ENCODE assay signal across 21 cellular contexts in genomic region chr4:168057412-168057811, GRCh38. TPM values are rescaled to one million over a fixed set of nuclear protein-coding genes. Genes with fewer than 3 reads are reported as not detected.
DNase-seq lines count a peak whose midpoint lies in the region; ATAC-seq, FAIRE-seq and TF ChIP-seq lines count a peak whose summit lies in the region.
"Had no signal": no experiment of that assay in that cellular context is flagged by ENCODE, and none has a peak within 500 bp of the region (broad histone marks: within the 10 kb centered on the region; RNA-seq: fewer than 3 reads in every experiment).

No MANE protein-coding gene starts in this region.

- no peak for DNase-seq in COLO668 (lab: John Stamatoyannopoulos, UW; ENCODE audit: unreplicated experiment)
- no peak for DNase-seq in activated naive CD8-positive, alpha-beta T cell treated with anti-CD3 and anti-CD28 coated beads, Interleukin-2, amount 50 U/mL, for 24 hours
- no peak for DNase-seq in H54 (ENCODE audit: insufficient read length, low spot score)
- DNase-seq in esophagus muscularis mucosa (ENCODE audit: extremely low spot score), result no peak
- DNase-seq: effector CD8-positive, alpha-beta T cell; NCI-H187 treated with DMSO at 0.1 percent for 48 hours; NCI-H526 treated with DMSO at 0.1 percent for 48 hours; T-cell had no signal

- peak; percentile 59 for ATAC-seq in GM18517 (IDR thresholded peaks at IDR 0.05; ENCODE audit: unreplicated experiment)
- ATAC-seq in GM19467 (IDR thresholded peaks at IDR 0.05; ENCODE audit: unreplicated experiment), result peak; percentile 71
- ATAC-seq in HG02852 (IDR thresholded peaks at IDR 0.05; ENCODE audit: unreplicated experiment), result peak; percentile 97
- peak; percentile 66 for ATAC-seq in HG03354 (IDR thresholded peaks at IDR 0.05; ENCODE audit: poor library complexity, severe bottlenecking, unreplicated experiment)
- ATAC-seq in activated naive CD8-positive, alpha-beta T cell treated with anti-CD3 and anti-CD28 coated beads, Interleukin-2, amount 50 U/mL, for 24 hours, result no peak
- ATAC-seq: HCT116, T-cell had no signal

- no peaks in the 10 kb centered on the region for H3K4me1 ChIP-seq in esophagus muscularis mucosa
- H3K4me1 ChIP-seq: suprapubic skin had no signal

- no peaks in the 10 kb centered on the region for H3K9me3 Mint-ChIP-seq in activated naive CD8-positive, alpha-beta T cell treated with anti-CD3 and anti-CD28 coated beads, Interleukin-2, amount 50 U/mL, for 24 hours
- H3K9me3 Mint-ChIP-seq: activated naive CD4-positive, alpha-beta T cell treated with anti-CD3 and anti-CD28 coated beads, Interleukin-2, amount 50 U/mL, for 24 hours; nephron had no signal

- intact Hi-C loops in esophagus muscularis mucosa (cut with DNase I), result no loop called here

- no peak for TF ChIP-seq CTCF in esophagus muscularis mucosa (IDR thresholded peaks at IDR 0.05)

- no peaks in the 10 kb centered on the region for H3K9me3 ChIP-seq in esophagus muscularis mucosa
- H3K9me3 ChIP-seq: suprapubic skin had no signal

- H3K4me1 Mint-ChIP-seq in activated naive CD8-positive, alpha-beta T cell treated with anti-CD3 and anti-CD28 coated beads, Interleukin-2, amount 50 U/mL, for 24 hours, result no peaks in the 10 kb centered on the region
- H3K4me1 Mint-ChIP-seq: activated naive CD4-positive, alpha-beta T cell treated with anti-CD3 and anti-CD28 coated beads, Interleukin-2, amount 50 U/mL, for 24 hours; T-cell had no signal

- no peaks in the 10 kb centered on the region for H3K27me3 ChIP-seq in esophagus muscularis mucosa
- H3K27me3 ChIP-seq: suprapubic skin had no signal

- no peak overlapping the region for H3K4me3 ChIP-seq in esophagus muscularis mucosa
- H3K4me3 ChIP-seq: suprapubic skin had no signal

- H3K36me3 ChIP-seq in esophagus muscularis mucosa, result no peaks in the 10 kb centered on the region
- H3K36me3 ChIP-seq: suprapubic skin had no signal

- WGBS in esophagus muscularis mucosa, result 89% methylated on average over 3 of the region's 3 CpGs

- peaks cover 2% of the 10 kb centered on the region for H3K27me3 Mint-ChIP-seq in activated naive CD8-positive, alpha-beta T cell treated with anti-CD3 and anti-CD28 coated beads, Interleukin-2, amount 50 U/mL, for 24 hours
- H3K27me3 Mint-ChIP-seq: T-cell had no signal

- H3K27ac ChIP-seq in esophagus muscularis mucosa (replicated peaks in 1 of 4), result no peak overlapping the region
- H3K27ac ChIP-seq: suprapubic skin had no signal

- FAIRE-seq in H54 (lab: Jason Lieb, UNC), result no peak
- FAIRE-seq: bronchial epithelial cell, G401.6 had no signal

- no peak overlapping the region for H3K27ac Mint-ChIP-seq in activated naive CD8-positive, alpha-beta T cell treated with anti-CD3 and anti-CD28 coated beads, Interleukin-2, amount 50 U/mL, for 24 hours
- H3K27ac Mint-ChIP-seq: activated naive CD4-positive, alpha-beta T cell treated with anti-CD3 and anti-CD28 coated beads, Interleukin-2, amount 50 U/mL, for 24 hours; nephron; T-cell had no signal

- H3K4me3 Mint-ChIP-seq in activated naive CD8-positive, alpha-beta T cell treated with anti-CD3 and anti-CD28 coated beads, Interleukin-2, amount 50 U/mL, for 24 hours, result no peak overlapping the region
- H3K4me3 Mint-ChIP-seq: activated naive CD4-positive, alpha-beta T cell treated with anti-CD3 and anti-CD28 coated beads, Interleukin-2, amount 50 U/mL, for 24 hours; nephron; T-cell had no signal

- no peak for TF ChIP-seq EP300 in esophagus muscularis mucosa (IDR thresholded peaks at IDR 0.05)

- no peak for TF ChIP-seq POLR2A in H54 (IDR thresholded peaks at IDR 0.05; ENCODE audit: low read depth, low read length)
- no peak for TF ChIP-seq POLR2A in esophagus muscularis mucosa (IDR thresholded peaks at IDR 0.05; ENCODE audit: low read depth)

- H3K36me3 Mint-ChIP-seq in activated naive CD8-positive, alpha-beta T cell treated with anti-CD3 and anti-CD28 coated beads, Interleukin-2, amount 50 U/mL, for 24 hours (ENCODE audit: low read depth), result no peaks in the 10 kb centered on the region
- H3K36me3 Mint-ChIP-seq: activated naive CD4-positive, alpha-beta T cell treated with anti-CD3 and anti-CD28 coated beads, Interleukin-2, amount 50 U/mL, for 24 hours; T-cell had no signal

RNA-seq across cellular contexts. Expression of gene ANXA10, which starts 34.9 kb away (rescaled TPM):
- total RNA-seq in esophagus muscularis mucosa, result 1 to 10 TPM in 1 of 4 donors, not detected in 3; 4.6 TPM
- total RNA-seq: lower leg skin, MCF 10A, renal cortical epithelial cell, suprapubic skin, T-cell had no signal
